ENCODE assay signal across 12 cellular contexts in the genomic region with DNA sequence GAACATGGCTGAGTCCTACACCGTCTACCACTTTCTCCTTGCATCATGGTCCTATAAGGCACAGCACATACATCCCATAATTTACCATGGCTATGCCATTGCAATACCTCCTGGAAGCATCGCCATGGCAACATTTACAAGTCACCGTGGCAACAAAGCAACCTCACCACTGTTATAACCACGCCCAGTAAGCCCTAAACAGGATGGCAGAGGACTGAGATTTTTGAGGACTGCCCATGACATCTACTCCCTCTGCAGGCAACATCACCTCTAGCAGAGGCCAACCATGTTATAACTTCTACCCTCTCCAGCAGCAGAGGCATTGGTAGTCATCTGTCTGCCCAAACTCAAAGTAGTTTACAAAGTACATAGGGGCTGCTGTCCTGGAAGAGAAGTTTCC. TPM values are rescaled to one million over a fixed set of nuclear protein-coding genes. Genes with fewer than 3 reads are reported as not detected.
A peak's percentile ranks its signal among the peaks of the same experiment; 100 is the strongest.
DNase-seq lines count a peak whose midpoint lies in the region; ATAC-seq and TF ChIP-seq lines count a peak whose summit lies in the region.
"Had no signal": no experiment of that assay in that cellular context is flagged by ENCODE, and none has a peak within 500 bp of the region (broad histone marks: within the 10 kb centered on the region; RNA-seq: fewer than 3 reads in every experiment).

No MANE protein-coding gene starts in this region.

- H3K4me3 ChIP-seq in fibroblast of pulmonary artery (replicated peaks; ENCODE audit: low read depth, low read length) = no peak overlapping the region
- H3K4me3 ChIP-seq in lower leg skin (ENCODE audit: low read depth, poor library complexity, severe bottlenecking) = no peak overlapping the region

- TF ChIP-seq CTCF in fibroblast of pulmonary artery (IDR thresholded peaks at IDR 0.05; ENCODE audit: low read length, missing control alignments) (no peak), lower leg skin (IDR thresholded peaks at IDR 0.05) (no peak)

- WGBS in lower leg skin, 2 donors = 85 to 86% methylated on average over 4 of the region's 4 CpGs

- intact Hi-C loops in cardiac septum (cut with DNase I) = loop anchor here (5.0 kb wide), 1 partner anchor 199 kb away; no protein-coding TSS in a partner anchor
- intact Hi-C loops in lower leg skin (cut with DNase I; ENCODE audit: low total_unique reads) = no loop called here

- peak in 2 of 3 experiments; percentile 29 to 54 for DNase-seq in NCI-H1417 (lab: John Stamatoyannopoulos, UW)
- no peak for DNase-seq in NCI-H1417 treated with DMSO at 0.1 percent for 48 hours (lab: John Stamatoyannopoulos, UW)
- DNase-seq in H4 (ENCODE audit: low spot score) = peak; percentile 22
- DNase-seq in SK-MEL-5 (ENCODE audit: low read depth, low spot score) = peak; percentile 38
- peak; percentile 12 for DNase-seq in fibroblast of pulmonary artery (ENCODE audit: low read depth)
- no peak for DNase-seq in cardiac septum (ENCODE audit: low spot score)
- no peak for DNase-seq in lower leg skin (ENCODE audit: low spot score in 2 of 2)
- DNase-seq: activated T-cell treated with anti-CD3 and anti-CD28 coated beads for 4 hours; hippocampal formation; NCI-H1436; stimulated activated naive B cell treated with anti-CD40 and anti-IgM and Interleukin-4, amounts not matched to agents 10 μg/mL and 1 μg/mL and 100 μg/mL, for 72 hours had no signal

- no peak for TF ChIP-seq POLR2A in lower leg skin (IDR thresholded peaks at IDR 0.05)

- in situ Hi-C loops in SK-MEL-5 (cut with HindIII; ENCODE audit: low pct_unique_long_range_greater_than_20kb, low sequenced_read_pairs) = no loop called here

- no peak for ATAC-seq in GM21825 (IDR thresholded peaks at IDR 0.05; ENCODE audit: unreplicated experiment)
- ATAC-seq: stimulated activated naive B cell treated with anti-CD40 and anti-IgM and Interleukin-4, amounts not matched to agents 10 μg/mL and 1 μg/mL and 100 μg/mL, for 72 hours had no signal

RNA-seq across cellular contexts. Expression of a gene that starts 29.7 kb away (rescaled TPM):
- 22.8 and 23.8 TPM in 2 replicates for total RNA-seq in H4 (2014; rRNA removed; shearing (Covaris generic))
- 21.2 and 24.3 TPM in 2 replicates for total RNA-seq in SK-MEL-5 (2014; rRNA removed; shearing (Covaris generic))
- 29.3 and 41.3 TPM in 2 replicates for polyA plus RNA-seq in SK-MEL-5 (2015; cell fraction: cytosol; rRNA removed)
- 14.4 and 20.7 TPM in 2 replicates for polyA plus RNA-seq in SK-MEL-5 (2015; cell fraction: nucleus; rRNA removed)
- total RNA-seq in cardiac septum (24.2 TPM), lower leg skin (10 to 100 TPM; 23.8 to 37.5 (median 31.1) TPM)

Comparison
In these comparisons a context has a peak if more than half of its experiments do, and no peak if none do; other contexts are left out.
1. DNase-seq: peak in NCI-H1417 (2 of 3), H4 (single experiment), SK-MEL-5 (single experiment) and fibroblast of pulmonary artery (single experiment); none in NCI-H1417 treated with DMSO at 0.1 percent for 48 hours (single experiment), cardiac septum (single experiment) and lower leg skin (0 of 2).